In the genomic region with DNA sequence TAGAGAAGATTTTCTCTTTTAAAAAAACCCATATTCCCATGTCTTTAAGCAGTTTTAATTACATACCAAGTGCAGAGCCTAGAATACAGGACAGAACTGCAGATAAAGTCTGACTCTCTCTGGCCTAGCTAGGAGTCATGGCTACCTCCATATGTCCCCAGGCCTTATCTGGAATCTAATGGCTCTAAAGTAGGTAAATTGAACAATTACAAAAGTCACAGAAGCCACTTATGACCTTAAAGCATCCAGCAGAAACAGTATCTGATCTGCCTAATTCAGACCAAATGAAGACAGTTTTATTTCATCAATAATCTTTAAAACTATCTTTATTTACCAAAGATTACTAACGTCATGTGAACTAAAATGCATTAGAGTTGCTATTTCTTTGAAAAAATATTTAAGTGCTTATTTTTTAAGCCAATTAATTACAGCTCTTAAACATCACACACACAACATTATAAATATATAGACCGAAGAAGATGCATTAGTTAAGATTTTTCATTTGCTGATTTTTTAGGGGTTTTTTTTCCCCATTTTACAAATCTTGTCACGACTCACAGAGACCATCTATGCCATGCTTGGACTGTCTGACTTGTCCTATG, we compare ENCODE assay signal across 26 cellular contexts. TPM values are rescaled to one million over a fixed set of nuclear protein-coding genes. Genes with fewer than 3 reads are reported as not detected.
A peak's percentile ranks its signal among the peaks of the same experiment; 100 is the strongest.
DNase-seq lines count a peak whose midpoint lies in the region; ATAC-seq, FAIRE-seq and TF ChIP-seq lines count a peak whose summit lies in the region.
"Had no signal": no experiment of that assay in that cellular context is flagged by ENCODE, and none has a peak within 500 bp of the region (broad histone marks: within the 10 kb centered on the region; RNA-seq: fewer than 3 reads in every experiment).

No MANE protein-coding gene starts in this region.

- peak; percentile 60 for DNase-seq in BE2C
- no peak for DNase-seq in OCI-LY7 (ENCODE audit: low spot score)
- peak; percentile 69 for DNase-seq in SK-N-SH
- no peak for DNase-seq in GM12878 (ENCODE audit: low read depth, low spot score)
- DNase-seq in SIG-M5 treated with dmso at 0.1 percent for 504 hours (lab: John Stamatoyannopoulos, UW; ENCODE audit: unreplicated experiment) = no peak
- DNase-seq in immature natural killer cell = no peak
- DNase-seq in body of pancreas = no peak
- DNase-seq: 8988T; CD8-positive, alpha-beta T cell; DMS 273 treated with DMSO at 0.1 percent for 48 hours; DMS53; DND-41; EL; GM23248; HFFc6; IMR-90 had no signal

- SMC1A ChIA-PET in GM12878 (lab: Charles Lee; ENCODE audit: uncharacterized antibody, unreplicated experiment) = no interaction called here

- H3K36me3 ChIP-seq in BE2C (peaks cover 49% of the 10 kb centered on the region), OCI-LY7 (ENCODE audit: insufficient read depth, low read length) (peaks cover 91% of the 10 kb centered on the region), SK-N-SH (replicated peaks in 1 of 2; ENCODE audit: control insufficient read depth in 1 of 2, insufficient read depth in 2 of 2, low read length in 1 of 2) (peaks cover 61 to 65% of the 10 kb centered on the region in 2 experiments), GM12878 (ENCODE audit: control insufficient read depth in 2 of 2, insufficient read depth in 2 of 2, low read length in 1 of 2) (peaks cover 7 to 38% of the 10 kb centered on the region in 2 experiments), body of pancreas (replicated peaks in 1 of 2; ENCODE audit: insufficient read depth in 1 of 2, low read depth in 2 of 2) (peaks cover 0 to 8% of the 10 kb centered on the region in 2 donors)

- H3K27me3 ChIP-seq in BE2C (no peaks in the 10 kb centered on the region), SK-N-SH (ENCODE audit: insufficient read depth) (no peaks in the 10 kb centered on the region), GM12878 (replicated peaks in 1 of 2; ENCODE audit: control insufficient read depth in 2 of 2, insufficient read depth in 2 of 2, low read length in 1 of 2) (no peaks in the 10 kb centered on the region), body of pancreas (no peaks in the 10 kb centered on the region)
- H3K27me3 ChIP-seq: BLaER1 treated with 17β-estradiol and CSF1 and Interleukin-3, amounts not matched to agents 10 nM and 100 nM had no signal

- TF ChIP-seq RAD21 in SK-N-SH (IDR thresholded peaks at IDR 0.05; ENCODE audit: low read length) (no peak; the same call in 1 of the 2 replicates), GM12878 (IDR thresholded peaks at IDR 0.05; ENCODE audit: insufficient read depth, low read depth, low read length) (no peak)

- no peaks in the 10 kb centered on the region for H3K79me2 ChIP-seq in OCI-LY7 (ENCODE audit: insufficient read depth, low read depth, low read length)
- H3K79me2 ChIP-seq in SK-N-SH (ENCODE audit: insufficient read depth) = peaks cover 40% of the 10 kb centered on the region
- H3K79me2 ChIP-seq in GM12878 (ENCODE audit: control insufficient read depth, insufficient read depth, low read length) = no peaks in the 10 kb centered on the region; the same call in 1 of the 2 replicates

- CTCF ChIA-PET in OCI-LY7 (lab: Charles Lee; ENCODE audit: unreplicated experiment) = no interaction called here
- CTCF ChIA-PET in SK-N-SH (lab: Yijun Ruan, JAX) = interaction anchor here (0.6 to 2.1 kb wide), 4 partner anchors 54 to 254 kb away, joined by 3 to 4 read pairs (median 4); no protein-coding TSS in a partner anchor
- CTCF ChIA-PET in GM12878 (lab: Yijun Ruan, JAX) = interaction anchor here (0.7 kb wide), 1 partner anchor 29 kb away, joined by 3 read pairs; no protein-coding TSS in a partner anchor

- H3K4me2 ChIP-seq in OCI-LY7 (ENCODE audit: low read length) (no peak overlapping the region), SK-N-SH (no peak overlapping the region), GM12878 (ENCODE audit: control insufficient read depth, insufficient read depth) (no peak overlapping the region)
- H3K4me2 ChIP-seq: BLaER1 treated with 17β-estradiol and CSF1 and Interleukin-3, amounts not matched to agents 10 nM and 100 nM had no signal

- H3K4me1 ChIP-seq in BE2C (peaks cover 16% of the 10 kb centered on the region; the same call in 1 of the 2 replicates), OCI-LY7 (ENCODE audit: insufficient read depth, low read length, poor library complexity, severe bottlenecking) (peaks cover under 1% of the 10 kb centered on the region), SK-N-SH (ENCODE audit: control insufficient read depth in 1 of 2, insufficient read depth in 2 of 2, low read depth in 1 of 2, low read length in 1 of 2) (peaks cover 0 to 21% of the 10 kb centered on the region in 2 experiments; a peak in 3 of 4 replicates), GM12878 (ENCODE audit: control insufficient read depth, insufficient read depth, low read length) (no peaks in the 10 kb centered on the region), body of pancreas (peaks cover 9% of the 10 kb centered on the region)

- H3K4me3 ChIP-seq in BE2C (ENCODE audit: low read depth, low read length) (no peak overlapping the region), OCI-LY7 (ENCODE audit: low read depth, low read length, poor library complexity, severe bottlenecking) (no peak overlapping the region), SK-N-SH (ENCODE audit: low read depth in 2 of 2, low read length in 1 of 2) (no peak overlapping the region), GM12878 (no peak overlapping the region), body of pancreas (no peak overlapping the region)
- H3K4me3 ChIP-seq: BLaER1 treated with 17β-estradiol and CSF1 and Interleukin-3, amounts not matched to agents 10 nM and 100 nM; GM23248 had no signal

- RAD21 ChIA-PET in GM12878 (lab: Charles Lee; ENCODE audit: unreplicated experiment) = no interaction called here

- in situ Hi-C loops in GM12878 (cut with MboI) = no loop called here

- H3K36me3 Mint-ChIP-seq in immature natural killer cell = peaks cover 10 to 26% (median 18%) of the 10 kb centered on the region in 3 donors

- peaks cover 26% of the 10 kb centered on the region for H3F3A ChIP-seq in SK-N-SH (replicated peaks; ENCODE audit: insufficient read depth)

- no peak overlapping the region for H2AFZ ChIP-seq in OCI-LY7 (ENCODE audit: low read length)
- no peak overlapping the region for H2AFZ ChIP-seq in SK-N-SH (ENCODE audit: low read depth)
- no peak overlapping the region for H2AFZ ChIP-seq in GM12878 (ENCODE audit: control insufficient read depth, low read depth, low read length)
- H2AFZ ChIP-seq: GM23248 had no signal

- TF ChIP-seq EP300 in SK-N-SH (IDR thresholded peaks at IDR 0.05; ENCODE audit: borderline replicate concordance in 1 of 2, low read depth in 1 of 2, low read length in 1 of 2) = peak in 1 of 2 experiments; percentile 95; a peak in 2 of 4 replicates
- no peak for TF ChIP-seq EP300 in GM12878 (IDR thresholded peaks at IDR 0.05; ENCODE audit: borderline replicate concordance in 1 of 2, control insufficient read depth in 1 of 2, low read depth in 2 of 2, low read length in 2 of 2)

- FAIRE-seq in GM12878 (lab: Jason Lieb, UNC) = no peak
- FAIRE-seq: GM12891, GM19239, H54, HTR-8/SVneo had no signal

- H3K9me3 ChIP-seq in BE2C = no peaks in the 10 kb centered on the region
- H3K9me3 ChIP-seq in OCI-LY7 (ENCODE audit: low read length) = no peaks in the 10 kb centered on the region
- no peaks in the 10 kb centered on the region for H3K9me3 ChIP-seq in SK-N-SH
- H3K9me3 ChIP-seq in GM12878 (replicated peaks; ENCODE audit: control insufficient read depth, insufficient read depth, low read length) = no peaks in the 10 kb centered on the region
- H3K9me3 ChIP-seq in body of pancreas = no peaks in the 10 kb centered on the region
- H3K9me3 ChIP-seq: BLaER1 treated with 17β-estradiol and CSF1 and Interleukin-3, amounts not matched to agents 10 nM and 100 nM had no signal

- H4K20me1 ChIP-seq in OCI-LY7 (ENCODE audit: insufficient read depth, low read length) (no peaks in the 10 kb centered on the region), SK-N-SH (ENCODE audit: insufficient read depth) (peaks cover 17% of the 10 kb centered on the region; the same call in 1 of the 2 replicates), GM12878 (ENCODE audit: control insufficient read depth, insufficient read depth) (no peaks in the 10 kb centered on the region)

- H3K4me1 Mint-ChIP-seq in immature natural killer cell = peaks cover 2 to 13% of the 10 kb centered on the region in 2 donors

- TF ChIP-seq POLR2A in GM12878 (IDR thresholded peaks at IDR 0.05; ENCODE audit: low read depth, low read length) = no peak
- TF ChIP-seq POLR2A in body of pancreas (IDR thresholded peaks at IDR 0.05) = no peak

- 50% methylated on average over 3 of the region's 3 CpGs for WGBS in SK-N-SH (ENCODE audit: low lambda C conversion rate)
- 73% methylated on average over 3 of the region's 3 CpGs for WGBS in GM12878 (ENCODE audit: insufficient coverage, insufficient replicate concordance, low lambda C conversion rate, missing lambda C conversion rate)
- WGBS in body of pancreas, 2 donors = 63 to 64% methylated on average over 3 of the region's 3 CpGs

- H3K9ac ChIP-seq in SK-N-SH (no peak overlapping the region), GM12878 (ENCODE audit: control insufficient read depth, insufficient read depth, low read length) (no peak overlapping the region)
- H3K9ac ChIP-seq: GM23248 had no signal

- 0 out of 3 replicates have a peak, but pooled peaks have one; percentile 40 for ATAC-seq in GM12878
- ATAC-seq in GM21529 (IDR thresholded peaks at IDR 0.05; ENCODE audit: unreplicated experiment) = no peak
- no peak for ATAC-seq in body of pancreas
- ATAC-seq: CD8-positive, alpha-beta T cell; HCT116 had no signal

- no peaks in the 10 kb centered on the region for H3K9me3 Mint-ChIP-seq in immature natural killer cell
- H3K9me3 Mint-ChIP-seq: CD8-positive, alpha-beta T cell; HFFc6 had no signal

- H3K9me2 ChIP-seq in OCI-LY7 (ENCODE audit: insufficient read depth, low read length) (no peaks in the 10 kb centered on the region), SK-N-SH (no peaks in the 10 kb centered on the region)

- BruUV-seq in OCI-LY7 (replicated peaks; lab: Mats Ljungman, UMichigan) = TSS peak; percentile 9
- BruUV-seq in GM12878 (replicated peaks; lab: Mats Ljungman, UMichigan) = no TSS peak

- TF ChIP-seq CTCF in BE2C (IDR thresholded peaks at IDR 0.05; ENCODE audit: low read depth, low read length) (no peak), OCI-LY7 (conservative IDR thresholded peaks at IDR 0.05; ENCODE audit: low read length) (no peak), SK-N-SH (IDR thresholded peaks at IDR 0.05) (no peak), GM12878 (IDR thresholded peaks at IDR 0.05 in 2 of 3, conservative IDR thresholded peaks at IDR 0.05 in 1 of 3; ENCODE audit: control insufficient read depth in 2 of 3, extremely low read depth in 1 of 3, insufficient read depth in 1 of 3, low read depth in 3 of 3, low read length in 3 of 3) (no peak), body of pancreas (IDR thresholded peaks at IDR 0.05) (no peak)

- peak overlapping the region in 1 of 6 donors; percentile 6 for H3K27ac Mint-ChIP-seq in immature natural killer cell
- H3K27ac Mint-ChIP-seq: CD8-positive, alpha-beta T cell had no signal

- H3K27me3 Mint-ChIP-seq in immature natural killer cell (ENCODE audit: low read depth in 3 of 3) = peaks cover 0 to 1% (median 0%) of the 10 kb centered on the region in 3 donors

- POLR2A ChIA-PET in OCI-LY7 (lab: Charles Lee) = interaction anchor here (0.6 to 0.7 kb wide), 2 partner anchors 19 to 268 kb away, joined by 3 to 5 read pairs; no protein-coding TSS in a partner anchor
- POLR2A ChIA-PET in SK-N-SH (lab: Yijun Ruan, JAX) = interaction anchor here (1.0 kb wide), 1 partner anchor 42 kb away, joined by 3 read pairs; the partner anchor contains the start of gene CARHSP1
- POLR2A ChIA-PET in GM12878 (lab: Charles Lee) = no interaction called here

- no peak overlapping the region for H3K4me3 Mint-ChIP-seq in immature natural killer cell
- H3K4me3 Mint-ChIP-seq: CD8-positive, alpha-beta T cell; HFFc6 had no signal

- intact Hi-C loops in OCI-LY7 (cut with micrococcal nuclease; ENCODE audit: unreplicated experiment) (no loop called here), GM12878 (cut with micrococcal nuclease; ENCODE audit: unreplicated experiment) (no loop called here), body of pancreas (cut with DNase I) (no loop called here)

- no peak overlapping the region for H3K27ac ChIP-seq in OCI-LY7 (ENCODE audit: low read depth, low read length, poor library complexity, severe bottlenecking)
- peak overlapping the region; percentile 45 to 97 for H3K27ac ChIP-seq in SK-N-SH (ENCODE audit: low read depth in 2 of 2, low read length in 1 of 2)
- H3K27ac ChIP-seq in GM12878 (ENCODE audit: control insufficient read depth, insufficient read depth) = no peak overlapping the region
- no peak overlapping the region for H3K27ac ChIP-seq in body of pancreas
- H3K27ac ChIP-seq: GM23248 had no signal

RNA-seq across cellular contexts. Expression of gene PMM2, which starts 28.7 kb away (rescaled TPM):
- 62.2 TPM for polyA plus RNA-seq in BE2C (2012; ENCODE audit: insufficient read depth, insufficient read length, low read depth)
- 39.1 and 41.1 TPM in 2 replicates for total RNA-seq in OCI-LY7 (2014; rRNA removed; shearing (Covaris generic))
- total RNA-seq in OCI-LY7 (2022) (44.5 and 53.9 TPM in 2 replicates), GM12878 (2014; rRNA removed) (52.0 and 52.3 TPM in 2 replicates), GM12878 (2014; rRNA removed; fragmentation: Illumina TruSeq; extraction: Trizol) (56.2 and 58.1 TPM in 2 replicates), GM12878 (2021) (51.6 and 61.4 TPM in 2 replicates), body of pancreas (100 to 1,000 TPM in 1 of 2 donors, 10 to 100 TPM in 1; 34.8 to 127 TPM)
- polyA plus RNA-seq in SK-N-SH (2012; rRNA removed) (24.3 and 27.6 TPM in 2 replicates), GM12878 (2011; rRNA removed) (33.2 and 46.7 TPM in 2 replicates), GM12878 (2014; fragmentation: Illumina TruSeq; extraction: Trizol) (69.4 and 108 TPM in 2 replicates), GM12878 (2014; fragmentation: Nextera tagmentation; extraction: Ambion mirVana) (10 to 100 TPM; 22.6 to 24.2 TPM), GM12878 (2014; rRNA removed) (57.5 TPM in 2 replicates), GM12878 (2016; fragmentation: Nextera tagmentation; extraction: Ambion mirVana) (10 to 100 TPM; 47.8 to 52.6 TPM), immature natural killer cell (10 to 100 TPM; 11.2 to 28.9 (median 15.1) TPM)
- polyA plus RNA-seq in SK-N-SH (2012; cell fraction: cytosol; rRNA removed) = 23.4 and 28.8 TPM in 2 replicates
- 47.6 and 49.7 TPM in 2 replicates for polyA plus RNA-seq in SK-N-SH (2012; cell fraction: nucleus; rRNA removed)
- 171 and 173 TPM in 2 replicates for total RNA-seq in GM12878 (2013; cell fraction: nucleolus; rRNA removed)
- 31.9 TPM for polyA plus RNA-seq in GM12878 (2011; ENCODE audit: low read depth)
- polyA plus RNA-seq in GM12878 (2011; cell fraction: cytosol; rRNA removed) = 29.9 and 31.8 TPM in 2 replicates
- 33.1 and 39.8 TPM in 2 replicates for polyA plus RNA-seq in GM12878 (2011; cell fraction: nucleus; rRNA removed)
- 34.6 and 48.5 TPM in 2 replicates for polyA plus RNA-seq in GM12878 (2012)
- 18.6 and 20.0 TPM in 2 replicates for polyA minus RNA-seq in GM12878 (2011; rRNA and poly(A)+ RNA removed)
- 13.7 and 14.8 TPM in 2 replicates for polyA minus RNA-seq in GM12878 (2011; cell fraction: cytosol; rRNA and poly(A)+ RNA removed)
- 19.3 and 38.4 TPM in 2 replicates for polyA minus RNA-seq in GM12878 (2011; cell fraction: nucleus; rRNA and poly(A)+ RNA removed)

RNA-seq across cellular contexts. Expression of gene TMEM186, which starts 28.9 kb away (rescaled TPM):
- 23.5 TPM for polyA plus RNA-seq in BE2C (2012; ENCODE audit: insufficient read depth, insufficient read length, low read depth)
- 8.5 and 11.7 TPM in 2 replicates for total RNA-seq in OCI-LY7 (2014; rRNA removed; shearing (Covaris generic))
- total RNA-seq in OCI-LY7 (2022) (16.5 and 18.1 TPM in 2 replicates), GM12878 (2014; rRNA removed) (9.0 and 10.6 TPM in 2 replicates), GM12878 (2014; rRNA removed; fragmentation: Illumina TruSeq; extraction: Trizol) (11.9 and 13.0 TPM in 2 replicates), GM12878 (2021) (15.8 and 16.9 TPM in 2 replicates), body of pancreas (1 to 10 TPM in 1 of 2 donors, under 1 TPM in 1; 0.99 to 3.6 TPM)
- polyA plus RNA-seq in SK-N-SH (2012; rRNA removed) (13.2 and 18.2 TPM in 2 replicates), GM12878 (2011; rRNA removed) (12.8 and 15.8 TPM in 2 replicates), GM12878 (2014; fragmentation: Illumina TruSeq; extraction: Trizol) (15.4 and 16.7 TPM in 2 replicates), GM12878 (2014; fragmentation: Nextera tagmentation; extraction: Ambion mirVana) (10 to 100 TPM; 27.3 to 28.9 TPM), GM12878 (2014; rRNA removed) (17.2 and 17.4 TPM in 2 replicates), GM12878 (2016; fragmentation: Nextera tagmentation; extraction: Ambion mirVana) (10 to 100 TPM; 23.3 to 28.1 TPM), immature natural killer cell (1 to 10 TPM; 6.1 to 8.3 (median 7.0) TPM)
- 16.1 and 16.8 TPM in 2 replicates for polyA plus RNA-seq in SK-N-SH (2012; cell fraction: cytosol; rRNA removed)
- polyA plus RNA-seq in SK-N-SH (2012; cell fraction: nucleus; rRNA removed) = 15.9 and 16.9 TPM in 2 replicates
- total RNA-seq in GM12878 (2013; cell fraction: nucleolus; rRNA removed) = 6.7 and 7.6 TPM in 2 replicates
- 13.6 TPM for polyA plus RNA-seq in GM12878 (2011; ENCODE audit: low read depth)
- polyA plus RNA-seq in GM12878 (2011; cell fraction: cytosol; rRNA removed) = 16.4 and 17.9 TPM in 2 replicates
- 8.4 and 8.9 TPM in 2 replicates for polyA plus RNA-seq in GM12878 (2011; cell fraction: nucleus; rRNA removed)
- 13.8 and 14.3 TPM in 2 replicates for polyA plus RNA-seq in GM12878 (2012)
- polyA minus RNA-seq in GM12878 (2011; rRNA and poly(A)+ RNA removed) = 8.1 and 13.8 TPM in 2 replicates
- polyA minus RNA-seq in GM12878 (2011; cell fraction: cytosol; rRNA and poly(A)+ RNA removed) = 2.5 and 2.7 TPM in 2 replicates
- polyA minus RNA-seq in GM12878 (2011; cell fraction: nucleus; rRNA and poly(A)+ RNA removed) = 3.6 and 4.9 TPM in 2 replicates

RNA-seq across cellular contexts. Expression of gene CARHSP1, which starts 42.4 kb away (rescaled TPM):
- polyA plus RNA-seq in BE2C (2012; ENCODE audit: insufficient read depth, insufficient read length, low read depth) = 101 TPM
- 236 and 241 TPM in 2 replicates for total RNA-seq in OCI-LY7 (2014; rRNA removed; shearing (Covaris generic))
- total RNA-seq in OCI-LY7 (2022) = 156 and 173 TPM in 2 replicates
- 60.6 and 93.6 TPM in 2 replicates for polyA plus RNA-seq in SK-N-SH (2012; rRNA removed)
- 41.7 and 53.3 TPM in 2 replicates for polyA plus RNA-seq in SK-N-SH (2012; cell fraction: cytosol; rRNA removed)
- 56.6 and 82.5 TPM in 2 replicates for polyA plus RNA-seq in SK-N-SH (2012; cell fraction: nucleus; rRNA removed)
- 27.6 and 29.2 TPM in 2 replicates for total RNA-seq in GM12878 (2013; cell fraction: nucleolus; rRNA removed)
- total RNA-seq in GM12878 (2014; rRNA removed) = 92.3 and 109 TPM in 2 replicates
- total RNA-seq in GM12878 (2014; rRNA removed; fragmentation: Illumina TruSeq; extraction: Trizol) = 40.5 and 45.0 TPM in 2 replicates
- 61.3 and 68.6 TPM in 2 replicates for total RNA-seq in GM12878 (2021)
- polyA plus RNA-seq in GM12878 (2011; ENCODE audit: low read depth) = 45.4 TPM
- polyA plus RNA-seq in GM12878 (2011; rRNA removed) = 39.2 and 65.3 TPM in 2 replicates
- 94.4 and 162 TPM in 2 replicates for polyA plus RNA-seq in GM12878 (2011; cell fraction: cytosol; rRNA removed)
- 80.8 and 81.4 TPM in 2 replicates for polyA plus RNA-seq in GM12878 (2011; cell fraction: nucleus; rRNA removed)
- polyA plus RNA-seq in GM12878 (2012) = 61.2 and 68.1 TPM in 2 replicates
- polyA plus RNA-seq in GM12878 (2014; fragmentation: Illumina TruSeq; extraction: Trizol) = 24.7 and 34.1 TPM in 2 replicates
- polyA plus RNA-seq in GM12878 (2014; fragmentation: Nextera tagmentation; extraction: Ambion mirVana) = 1 to 10 TPM; 5.5 to 8.4 TPM
- polyA plus RNA-seq in GM12878 (2014; rRNA removed) = 104 and 112 TPM in 2 replicates
- polyA plus RNA-seq in GM12878 (2016; fragmentation: Nextera tagmentation; extraction: Ambion mirVana) = 10 to 100 TPM; 83.2 to 86.2 TPM
- polyA minus RNA-seq in GM12878 (2011; rRNA and poly(A)+ RNA removed) = 81.6 and 120 TPM in 2 replicates
- 39.4 and 40.0 TPM in 2 replicates for polyA minus RNA-seq in GM12878 (2011; cell fraction: cytosol; rRNA and poly(A)+ RNA removed)
- polyA minus RNA-seq in GM12878 (2011; cell fraction: nucleus; rRNA and poly(A)+ RNA removed) = 15.8 and 26.4 TPM in 2 replicates
- 10 to 100 TPM; 83.0 to 96.8 (median 92.9) TPM for polyA plus RNA-seq in immature natural killer cell
- 10 to 100 TPM; 16.5 to 59.9 TPM for total RNA-seq in body of pancreas

RNA-seq across cellular contexts. Expression of gene LITAFD, which starts 55.8 kb away (rescaled TPM):
- polyA plus RNA-seq in BE2C (2012; ENCODE audit: insufficient read depth, insufficient read length, low read depth) = not detected
- not detected in 2 replicates for total RNA-seq in OCI-LY7 (2014; rRNA removed; shearing (Covaris generic))
- not detected in 2 replicates for total RNA-seq in OCI-LY7 (2022)
- not detected in 2 replicates for polyA plus RNA-seq in SK-N-SH (2012; rRNA removed)
- not detected in 2 replicates for polyA plus RNA-seq in SK-N-SH (2012; cell fraction: cytosol; rRNA removed)
- polyA plus RNA-seq in SK-N-SH (2012; cell fraction: nucleus; rRNA removed) = not detected in 2 replicates
- not detected in 2 replicates for total RNA-seq in GM12878 (2013; cell fraction: nucleolus; rRNA removed)
- total RNA-seq in GM12878 (2014; rRNA removed) = not detected in 2 replicates
- not detected in 2 replicates for total RNA-seq in GM12878 (2014; rRNA removed; fragmentation: Illumina TruSeq; extraction: Trizol)
- not detected in 2 replicates for total RNA-seq in GM12878 (2021)
- not detected for polyA plus RNA-seq in GM12878 (2011; ENCODE audit: low read depth)
- polyA plus RNA-seq in GM12878 (2011; rRNA removed) = not detected in 2 replicates
- not detected in 2 replicates for polyA plus RNA-seq in GM12878 (2011; cell fraction: cytosol; rRNA removed)
- polyA plus RNA-seq in GM12878 (2011; cell fraction: nucleus; rRNA removed) = not detected in 2 replicates
- polyA plus RNA-seq in GM12878 (2012) = not detected in 2 replicates
- not detected in 2 replicates for polyA plus RNA-seq in GM12878 (2014; fragmentation: Illumina TruSeq; extraction: Trizol)
- polyA plus RNA-seq in GM12878 (2014; fragmentation: Nextera tagmentation; extraction: Ambion mirVana) = not detected
- not detected in 2 replicates for polyA plus RNA-seq in GM12878 (2014; rRNA removed)
- not detected for polyA plus RNA-seq in GM12878 (2016; fragmentation: Nextera tagmentation; extraction: Ambion mirVana)
- not detected in 2 replicates for polyA minus RNA-seq in GM12878 (2011; rRNA and poly(A)+ RNA removed)
- polyA minus RNA-seq in GM12878 (2011; cell fraction: cytosol; rRNA and poly(A)+ RNA removed) = not detected in 2 replicates
- polyA minus RNA-seq in GM12878 (2011; cell fraction: nucleus; rRNA and poly(A)+ RNA removed) = not detected in 2 replicates
- not detected for polyA plus RNA-seq in immature natural killer cell
- not detected for total RNA-seq in body of pancreas
- total RNA-seq: A673; CD8-positive, alpha-beta T cell; G401; GM23248; HFFc6; IMR-90 had no signal
- polyA plus RNA-seq: AG04450, GM23248, IMR-90 had no signal

Comparison
In these comparisons a context has a peak if more than half of its experiments do, and no peak if none do; other contexts are left out.
1. DNase-seq: peak in BE2C (single experiment) and SK-N-SH (single experiment); none in OCI-LY7 (single experiment), GM12878 (single experiment), SIG-M5 treated with dmso at 0.1 percent for 504 hours (single experiment), immature natural killer cell (0 of 3) and body of pancreas (0 of 4).
2. H3K27ac ChIP-seq: peak in SK-N-SH (2 of 2); none in OCI-LY7 (single experiment), GM12878 (single experiment) and body of pancreas (0 of 4).